Comparison of ENCODE assay signal across 8 cellular contexts in the genomic region with DNA sequence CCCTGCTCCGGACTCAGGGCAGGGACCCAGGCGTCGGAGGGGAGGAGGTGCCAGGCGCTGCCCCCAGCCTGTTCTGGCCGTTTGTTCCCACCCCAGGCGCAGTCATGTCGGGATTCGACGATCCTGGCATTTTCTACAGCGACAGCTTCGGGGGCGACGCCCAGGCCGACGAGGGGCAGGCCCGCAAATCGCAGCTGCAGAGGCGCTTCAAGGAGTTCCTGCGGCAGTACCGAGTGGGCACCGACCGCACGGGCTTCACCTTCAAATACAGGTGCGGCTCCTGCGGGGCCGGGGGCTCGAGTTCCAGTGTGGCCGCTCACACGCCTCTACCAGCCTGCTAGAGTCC. TPM values are rescaled to one million over a fixed set of nuclear protein-coding genes. Genes with fewer than 3 reads are reported as not detected.
DNase-seq lines count a peak whose midpoint lies in the region; ATAC-seq lines count a peak whose summit lies in the region.

No MANE protein-coding gene starts in this region.

- POLR2A ChIA-PET in activated CD4-positive, alpha-beta memory T cell treated with anti-CD3 and anti-CD28 coated beads for 36 hours (lab: Charles Lee), result interaction anchor here (1.5 kb wide), 1 partner anchor 11 kb away, joined by 4 read pairs; no protein-coding TSS in a partner anchor

- in situ Hi-C loops in G401 (cut with HindIII; ENCODE audit: low sequenced_read_pairs), result no loop called here

- peak overlapping the region; percentile 96 for H3K4me3 Mint-ChIP-seq in activated CD4-positive, alpha-beta memory T cell treated with anti-CD3 and anti-CD28 coated beads for 36 hours

- peaks cover 29% of the 10 kb centered on the region for H3K4me1 Mint-ChIP-seq in activated CD4-positive, alpha-beta memory T cell treated with anti-CD3 and anti-CD28 coated beads for 36 hours (ENCODE audit: low read depth)

- H3K36me3 Mint-ChIP-seq in activated CD4-positive, alpha-beta memory T cell treated with anti-CD3 and anti-CD28 coated beads for 36 hours, result peaks cover 52% of the 10 kb centered on the region

- CTCF ChIA-PET in activated CD4-positive, alpha-beta memory T cell treated with anti-CD3 and anti-CD28 coated beads for 36 hours (lab: Charles Lee), result interaction anchor here (2.9 kb wide), 1 partner anchor 49 kb away, joined by 7 read pairs; no protein-coding TSS in a partner anchor

- no peaks in the 10 kb centered on the region for H3K27me3 Mint-ChIP-seq in activated CD4-positive, alpha-beta memory T cell treated with anti-CD3 and anti-CD28 coated beads for 36 hours

- intact Hi-C loops in activated CD4-positive, alpha-beta memory T cell treated with anti-CD3 and anti-CD28 coated beads for 36 hours (cut with micrococcal nuclease), result loop anchor here (1.0 to 10.0 kb wide), 3 partner anchors 23 to 96 kb away; no protein-coding TSS in a partner anchor

- DNase-seq in activated CD4-positive, alpha-beta memory T cell treated with anti-CD3 and anti-CD28 coated beads for 36 hours, result peak; percentile 31
- DNase-seq in glomerular visceral epithelial cell (ENCODE audit: extremely low spot score) (peak; percentile 8), skeletal muscle cell (ENCODE audit: low read depth) (no peak), G401 (ENCODE audit: low spot score) (no peak), NCI-H2171 (lab: John Stamatoyannopoulos, UW) (no peak), iPS-NIHi11 (ENCODE audit: low spot score) (no peak)

- H3K27ac Mint-ChIP-seq in activated CD4-positive, alpha-beta memory T cell treated with anti-CD3 and anti-CD28 coated beads for 36 hours, result peak overlapping the region; percentile 97

- no peaks in the 10 kb centered on the region for H3K9me3 Mint-ChIP-seq in activated CD4-positive, alpha-beta memory T cell treated with anti-CD3 and anti-CD28 coated beads for 36 hours

- ATAC-seq in GM18498 (IDR thresholded peaks at IDR 0.05; ENCODE audit: unreplicated experiment), result peak; percentile 13
- peak; percentile 9 for ATAC-seq in HG03025 (IDR thresholded peaks at IDR 0.05; ENCODE audit: low FRiP score, unreplicated experiment)

- peak overlapping the region; percentile 96 for H3K4me3 ChIP-seq in skeletal muscle cell (ENCODE audit: low read depth, low read length)

RNA-seq across cellular contexts. Expression of a gene that starts 0.4 kb away (rescaled TPM):
- total RNA-seq in activated CD4-positive, alpha-beta memory T cell treated with anti-CD3 and anti-CD28 coated beads for 36 hours, result 100 to 1,000 TPM; 265 to 266 TPM
- total RNA-seq in G401 (2014; rRNA removed; shearing (Covaris generic)), result 131 and 200 TPM in 2 replicates

RNA-seq across cellular contexts. Expression of a gene that starts 19.4 kb away (rescaled TPM):
- 1 to 10 TPM; 2.7 to 2.8 TPM for total RNA-seq in activated CD4-positive, alpha-beta memory T cell treated with anti-CD3 and anti-CD28 coated beads for 36 hours
- total RNA-seq in G401 (2014; rRNA removed; shearing (Covaris generic)), result 63.1 and 71.6 TPM in 2 replicates

Comparison
In these comparisons a context has a peak if more than half of its experiments do, and no peak if none do; other contexts are left out.
1. DNase-seq: peak in activated CD4-positive, alpha-beta memory T cell treated with anti-CD3 and anti-CD28 coated beads for 36 hours (single experiment) and glomerular visceral epithelial cell (single experiment); none in skeletal muscle cell (single experiment), G401 (single experiment), NCI-H2171 (single experiment) and iPS-NIHi11 (single experiment).
2. RNA of a gene that starts 19.4 kb away (total RNA-seq): 63.1 to 71.6 TPM in G401; 2.7 to 2.8 TPM in activated CD4-positive, alpha-beta memory T cell treated with anti-CD3 and anti-CD28 coated beads for 36 hours; every median in the first group is over 10 times any median in the second.